Comparison of ENCODE assay signal across 1 cellular context in genomic region chr19:48325265-48325910, GRCh38.
A peak's percentile ranks its signal among the peaks of the same experiment; 100 is the strongest.
TF ChIP-seq lines count a peak whose summit lies in the region.

A gene with protein sequence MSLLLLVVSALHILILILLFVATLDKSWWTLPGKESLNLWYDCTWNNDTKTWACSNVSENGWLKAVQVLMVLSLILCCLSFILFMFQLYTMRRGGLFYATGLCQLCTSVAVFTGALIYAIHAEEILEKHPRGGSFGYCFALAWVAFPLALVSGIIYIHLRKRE (plus strand): TSS chr19:48325552. CDS start chr19:48326845, 1,293 bp downstream.

TF ChIP-seq in HEK293, 187 proteins besides CTCF, POLR2A, EP300 and RAD21 (continued from another document):
- peak; percentile 95 for TF ChIP-seq PATZ1 (tag by site-specific recombination; IDR thresholded peaks at IDR 0.05)
- TF ChIP-seq IKZF3 (tag by site-specific recombination; IDR thresholded peaks at IDR 0.05) = no peak
- TF ChIP-seq ZNF394 (tag by site-specific recombination; IDR thresholded peaks at IDR 0.05; ENCODE audit: borderline replicate concordance) = no peak; the same call in 1 of the 2 replicates
- TF ChIP-seq, protein P1, sequence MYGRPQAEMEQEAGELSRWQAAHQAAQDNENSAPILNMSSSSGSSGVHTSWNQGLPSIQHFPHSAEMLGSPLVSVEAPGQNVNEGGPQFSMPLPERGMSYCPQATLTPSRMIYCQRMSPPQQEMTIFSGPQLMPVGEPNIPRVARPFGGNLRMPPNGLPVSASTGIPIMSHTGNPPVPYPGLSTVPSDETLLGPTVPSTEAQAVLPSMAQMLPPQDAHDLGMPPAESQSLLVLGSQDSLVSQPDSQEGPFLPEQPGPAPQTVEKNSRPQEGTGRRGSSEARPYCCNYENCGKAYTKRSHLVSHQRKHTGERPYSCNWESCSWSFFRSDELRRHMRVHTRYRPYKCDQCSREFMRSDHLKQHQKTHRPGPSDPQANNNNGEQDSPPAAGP (tag by site-specific recombination; IDR thresholded peaks at IDR 0.05) = peak; percentile 68; the same call in 1 of the 2 replicates
- peak; percentile 75 for TF ChIP-seq ZBTB20 (tag by site-specific recombination; IDR thresholded peaks at IDR 0.05)
- no peak for TF ChIP-seq ZNF830 (tag by site-specific recombination; IDR thresholded peaks at IDR 0.05; ENCODE audit: low read depth)
- peak; percentile 99 for TF ChIP-seq PRDM1 (tag by site-specific recombination; IDR thresholded peaks at IDR 0.05)
- TF ChIP-seq ZBTB48 (tag by site-specific recombination; IDR thresholded peaks at IDR 0.05) = peak; percentile 86
- TF ChIP-seq GLIS2 (tag by site-specific recombination; IDR thresholded peaks at IDR 0.05) = peak; percentile 25; the same call in 1 of the 2 replicates
